ENCODE assay signal across 9 cellular contexts in genomic region chr4:602559-602942, GRCh38. TPM values are rescaled to one million over a fixed set of nuclear protein-coding genes. Genes with fewer than 3 reads are reported as not detected.
DNase-seq lines count a peak whose midpoint lies in the region; ATAC-seq and TF ChIP-seq lines count a peak whose summit lies in the region.
"Had no signal": no experiment of that assay in that cellular context is flagged by ENCODE, and none has a peak within 500 bp of the region (broad histone marks: within the 10 kb centered on the region; RNA-seq: fewer than 3 reads in every experiment).

No MANE protein-coding gene starts in this region.

- ATAC-seq in HG03342 (IDR thresholded peaks at IDR 0.05; ENCODE audit: unreplicated experiment): no peak
- ATAC-seq in gastroesophageal sphincter: no peak

- no peak for TF ChIP-seq EP300 in gastroesophageal sphincter (IDR thresholded peaks at IDR 0.05)

- no peaks in the 10 kb centered on the region for H3K9me3 Mint-ChIP-seq in neural progenitor cell

- H2AFZ ChIP-seq in neural progenitor cell (replicated peaks): peak overlapping the region; percentile 58

- H3K4me1 ChIP-seq in BLaER1 (peaks cover 32% of the 10 kb centered on the region), neural progenitor cell (no peaks in the 10 kb centered on the region), gastroesophageal sphincter (no peaks in the 10 kb centered on the region)

- H4K20me1 ChIP-seq in BLaER1 (no peaks in the 10 kb centered on the region), neural progenitor cell (ENCODE audit: low read depth) (no peaks in the 10 kb centered on the region)

- peak overlapping the region; percentile 73 for H3K4me2 ChIP-seq in BLaER1
- H3K4me2 ChIP-seq in neural progenitor cell: no peak overlapping the region

- no peaks in the 10 kb centered on the region for H3K79me2 ChIP-seq in neural progenitor cell (ENCODE audit: low read depth)

- H3F3A ChIP-seq in neural progenitor cell (ENCODE audit: low read depth): no peaks in the 10 kb centered on the region

- H3K27me3 ChIP-seq in BLaER1 (no peaks in the 10 kb centered on the region), WERI-Rb-1 (ENCODE audit: insufficient read depth, low read depth, severe bottlenecking) (no peaks in the 10 kb centered on the region), neural progenitor cell (peaks cover 5% of the 10 kb centered on the region), gastroesophageal sphincter (peaks cover 80% of the 10 kb centered on the region)

- H3K27ac ChIP-seq in BLaER1: peak overlapping the region; percentile 5; the same call in 1 of the 2 replicates
- no peak overlapping the region for H3K27ac ChIP-seq in WERI-Rb-1
- no peak overlapping the region for H3K27ac ChIP-seq in neural progenitor cell
- no peak overlapping the region for H3K27ac ChIP-seq in gastroesophageal sphincter

- H3K4me1 Mint-ChIP-seq in neural progenitor cell: peaks cover 3% of the 10 kb centered on the region

- 40% methylated on average over 2 of the region's 8 CpGs; no CpG with 5 or more reads in 1 of the 2 donors for WGBS in gastroesophageal sphincter (ENCODE audit: low coverage in 1 of 2), 2 donors

- no peaks in the 10 kb centered on the region for H3K36me3 Mint-ChIP-seq in neural progenitor cell

- H3K9ac ChIP-seq in BLaER1: no peak overlapping the region
- no peak overlapping the region for H3K9ac ChIP-seq in neural progenitor cell

- TF ChIP-seq CTCF in WERI-Rb-1 (IDR thresholded peaks at IDR 0.05; ENCODE audit: low read depth, low read length) (peak; percentile 100), neural progenitor cell (IDR thresholded peaks at IDR 0.05) (peak; percentile 88), gastroesophageal sphincter (IDR thresholded peaks at IDR 0.05) (no peak)

- no peak for TF ChIP-seq POLR2A in gastroesophageal sphincter (IDR thresholded peaks at IDR 0.05)

- peaks cover 86% of the 10 kb centered on the region for H3K9me3 ChIP-seq in BLaER1
- H3K9me3 ChIP-seq in WERI-Rb-1 (ENCODE audit: severe bottlenecking): no peaks in the 10 kb centered on the region
- no peaks in the 10 kb centered on the region for H3K9me3 ChIP-seq in neural progenitor cell (ENCODE audit: low read depth)
- H3K9me3 ChIP-seq in gastroesophageal sphincter: no peaks in the 10 kb centered on the region

- no peak overlapping the region for H3K27ac Mint-ChIP-seq in neural progenitor cell

- peaks cover 4% of the 10 kb centered on the region for H3K27me3 Mint-ChIP-seq in neural progenitor cell (ENCODE audit: insufficient read depth, low read depth)

- no peak overlapping the region for H3K4me3 Mint-ChIP-seq in neural progenitor cell

- H3K4me3 ChIP-seq in BLaER1 (no peak overlapping the region), WERI-Rb-1 (ENCODE audit: low read depth, low read length) (no peak overlapping the region), neural progenitor cell (no peak overlapping the region), gastroesophageal sphincter (no peak overlapping the region)

- peak; percentile 68 for DNase-seq in HuH-7.5 (ENCODE audit: low spot score)
- DNase-seq in WERI-Rb-1: peak; percentile 96
- peak; percentile 89 for DNase-seq in ecto neural progenitor cell (ENCODE audit: low spot score)
- DNase-seq in neural progenitor cell (ENCODE audit: low spot score): peak; percentile 88
- DNase-seq in NCI-H510A (lab: John Stamatoyannopoulos, UW): no peak

- H3K36me3 ChIP-seq in BLaER1: no peaks in the 10 kb centered on the region
- H3K36me3 ChIP-seq in WERI-Rb-1: no peaks in the 10 kb centered on the region
- no peaks in the 10 kb centered on the region for H3K36me3 ChIP-seq in neural progenitor cell
- H3K36me3 ChIP-seq in gastroesophageal sphincter: no peaks in the 10 kb centered on the region

RNA-seq across cellular contexts. Expression of gene PDE6B, which starts 22.8 kb away (rescaled TPM):
- total RNA-seq in neural progenitor cell (ENCODE audit: low replicate concordance): 4.3 and 19.5 TPM in 2 replicates
- total RNA-seq in gastroesophageal sphincter: 1 to 10 TPM in 3 of 4 donors, under 1 TPM in 1; 0.81 to 5.5 (median 1.8) TPM

RNA-seq across cellular contexts. Expression of gene TMEM271, which starts 26.5 kb away (rescaled TPM):
- not detected in 2 replicates for total RNA-seq in neural progenitor cell (ENCODE audit: low replicate concordance)
- total RNA-seq in gastroesophageal sphincter: under 1 TPM in 1 of 4 donors, not detected in 3; 0.35 TPM
- total RNA-seq: endothelial cell of umbilical vein had no signal

Comparison
In these comparisons a context has a peak if more than half of its experiments do, and no peak if none do; other contexts are left out.
1. CTCF ChIP-seq: peak in WERI-Rb-1 (single experiment) and neural progenitor cell (single experiment); none in gastroesophageal sphincter (0 of 4).